In the genomic region with DNA sequence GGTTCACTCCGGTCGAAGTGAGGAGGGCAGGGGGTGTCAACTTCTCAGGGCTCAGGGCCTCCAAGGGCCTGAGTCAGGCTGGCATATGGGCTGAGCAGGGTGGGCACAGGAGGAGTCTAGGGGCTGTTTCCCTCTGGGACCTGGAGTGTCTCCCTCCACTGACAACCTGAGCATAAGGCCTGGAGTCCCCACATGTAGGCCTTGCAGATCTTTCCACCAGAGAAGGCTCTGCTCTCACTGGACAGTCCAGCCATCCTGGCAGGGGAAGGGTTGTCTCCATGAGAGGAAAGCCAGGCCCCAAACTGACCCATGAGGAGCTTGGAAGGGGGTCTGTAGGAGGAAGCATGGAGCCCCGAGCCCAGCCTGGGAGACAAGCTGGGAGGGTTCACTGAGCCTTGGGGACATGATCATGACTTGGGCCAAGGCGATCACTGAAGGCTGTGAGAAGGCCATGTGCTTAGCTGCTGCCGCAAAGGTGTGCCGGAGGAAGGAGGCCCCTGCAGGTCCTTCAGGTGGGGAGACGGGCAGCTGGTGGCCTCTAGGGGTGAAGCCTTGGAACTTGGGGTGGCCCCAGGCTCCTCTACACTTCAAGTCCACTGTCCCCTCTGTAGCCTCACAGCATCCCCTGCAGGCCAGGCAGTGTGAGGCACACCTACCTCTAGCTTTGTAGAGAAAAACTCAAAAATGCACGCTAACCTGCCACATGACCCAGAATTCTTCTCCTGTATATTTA, we compare ENCODE assay signal across 9 cellular contexts. TPM values are rescaled to one million over a fixed set of nuclear protein-coding genes. Genes with fewer than 3 reads are reported as not detected.
A peak's percentile ranks its signal among the peaks of the same experiment; 100 is the strongest.
DNase-seq lines count a peak whose midpoint lies in the region; ATAC-seq and TF ChIP-seq lines count a peak whose summit lies in the region.
"Had no signal": no experiment of that assay in that cellular context is flagged by ENCODE, and none has a peak within 500 bp of the region (broad histone marks: within the 10 kb centered on the region; RNA-seq: fewer than 3 reads in every experiment).

No MANE protein-coding gene starts in this region.

- H3K27me3 ChIP-seq in PC-3 (ENCODE audit: low read length) = no peaks in the 10 kb centered on the region
- H3K27me3 ChIP-seq in heart right ventricle = no peaks in the 10 kb centered on the region

- H3F3A ChIP-seq in PC-3 (ENCODE audit: low read length, unreplicated experiment) = no peaks in the 10 kb centered on the region

- CTCF ChIA-PET in HEK293T (lab: Yijun Ruan, JAX) (no interaction called here), PC-3 (lab: Charles Lee) (interaction anchor here (0.6 to 0.8 kb wide), 2 partner anchors 62 to 182 kb away, joined by 3 read pairs; no protein-coding TSS in a partner anchor)

- peak; percentile 60; the same call in 1 of the 2 replicates for ATAC-seq in PC-3
- peak in 6 of 8 donors; percentile 69 to 87 (median 74) for ATAC-seq in heart right ventricle

- POLR2A ChIA-PET in HEK293T (lab: Yijun Ruan, JAX) = interaction anchor here (2.1 kb wide), 1 partner anchor 37 kb away, joined by 8 read pairs; the partner anchor contains the start of gene CKLF
- POLR2A ChIA-PET in PC-3 (lab: Charles Lee; ENCODE audit: unreplicated experiment) = no interaction called here

- no peak overlapping the region for H3K4me2 ChIP-seq in PC-3 (ENCODE audit: low read length)

- no peaks in the 10 kb centered on the region for H3K9me2 ChIP-seq in PC-3 (replicated peaks; ENCODE audit: low read length)

- peak; percentile 37 for DNase-seq in EH (ENCODE audit: low read depth)
- peak; percentile 31 for DNase-seq in HEK293T (ENCODE audit: extremely low spot score)
- peak; percentile 14 for DNase-seq in PC-3
- DNase-seq in activated T-helper 9 cell treated with anti-CD3 and anti-CD28 coated beads, Interleukin-2, amount 50 U/mL, for 16 hours (ENCODE audit: low read depth) = peak; percentile 40
- DNase-seq in heart right ventricle = peak; percentile 35 to 45
- peak; percentile 37 to 45 for DNase-seq in stimulated activated CD4-positive, alpha-beta T cell treated with anti-CD3 and anti-CD28 coated beads, Interleukin-2, amount 100 ng/mL, for 48 hours
- no peak for DNase-seq in NCI-H2081 (lab: John Stamatoyannopoulos, UW)
- no peak for DNase-seq in cortex of kidney (lab: John Stamatoyannopoulos, UW)

- H3K4me1 ChIP-seq in PC-3 (ENCODE audit: insufficient read depth, low read length) (no peaks in the 10 kb centered on the region), heart right ventricle (peaks cover 0 to 50% (median 26%) of the 10 kb centered on the region in 9 donors)

- H4K20me1 ChIP-seq in PC-3 (ENCODE audit: low read length) = no peaks in the 10 kb centered on the region

- H3K9me3 ChIP-seq in PC-3 (ENCODE audit: low read length) (no peaks in the 10 kb centered on the region), heart right ventricle (peaks cover 0 to 3% (median 0%) of the 10 kb centered on the region in 11 donors)

- 95 to 98% methylated on average over 8 of the region's 8 CpGs for WGBS in heart right ventricle, 2 donors

- no peak overlapping the region for H3K4me3 ChIP-seq in PC-3 (ENCODE audit: low read length)
- H3K4me3 ChIP-seq in heart right ventricle = no peak overlapping the region

- no peak overlapping the region for H2AFZ ChIP-seq in PC-3 (ENCODE audit: low read length)

- intact Hi-C loops in PC-3 (cut with micrococcal nuclease) (no loop called here), heart right ventricle (cut with DNase I) (no loop called here)

- H3K79me2 ChIP-seq in PC-3 (ENCODE audit: low read length) = no peaks in the 10 kb centered on the region

- H3K9ac ChIP-seq in PC-3 (ENCODE audit: low read length) = no peak overlapping the region

- no TSS peak for BruUV-seq in PC-3 (replicated peaks; lab: Mats Ljungman, UMichigan)

- no peaks in the 10 kb centered on the region for H3K36me3 ChIP-seq in PC-3 (ENCODE audit: low read depth, low read length)
- H3K36me3 ChIP-seq in heart right ventricle = no peaks in the 10 kb centered on the region

- H3K27ac ChIP-seq in PC-3 (ENCODE audit: low read length) = no peak overlapping the region
- no peak overlapping the region for H3K27ac ChIP-seq in heart right ventricle

- TF ChIP-seq CTCF in PC-3 (conservative IDR thresholded peaks at IDR 0.05; ENCODE audit: low read depth, low read length) (peak; percentile 54), heart right ventricle (IDR thresholded peaks at IDR 0.05) (peak in 8 of 9 donors; percentile 15 to 71 (median 53))

TF ChIP-seq in HEK293T, 16 proteins besides CTCF, POLR2A, EP300 and RAD21:
- TF ChIP-seq, protein P1, sequence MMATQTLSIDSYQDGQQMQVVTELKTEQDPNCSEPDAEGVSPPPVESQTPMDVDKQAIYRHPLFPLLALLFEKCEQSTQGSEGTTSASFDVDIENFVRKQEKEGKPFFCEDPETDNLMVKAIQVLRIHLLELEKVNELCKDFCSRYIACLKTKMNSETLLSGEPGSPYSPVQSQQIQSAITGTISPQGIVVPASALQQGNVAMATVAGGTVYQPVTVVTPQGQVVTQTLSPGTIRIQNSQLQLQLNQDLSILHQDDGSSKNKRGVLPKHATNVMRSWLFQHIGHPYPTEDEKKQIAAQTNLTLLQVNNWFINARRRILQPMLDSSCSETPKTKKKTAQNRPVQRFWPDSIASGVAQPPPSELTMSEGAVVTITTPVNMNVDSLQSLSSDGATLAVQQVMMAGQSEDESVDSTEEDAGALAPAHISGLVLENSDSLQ (IDR thresholded peaks at IDR 0.05) = no peak
- TF ChIP-seq FOXA1 (IDR thresholded peaks at IDR 0.05) (no peak), LEF1 (IDR thresholded peaks at IDR 0.05; ENCODE audit: borderline replicate concordance) (no peak), ZNF384 (IDR thresholded peaks at IDR 0.05) (no peak), NFRKB (IDR thresholded peaks at IDR 0.05) (no peak), FOXK2 (IDR thresholded peaks at IDR 0.05) (no peak), BHLHE40 (IDR thresholded peaks at IDR 0.05; ENCODE audit: borderline replicate concordance) (no peak)
TF ChIP-seq in HEK293T: peak in this region for 0.

RNA-seq across cellular contexts. Expression of gene CMTM2, which starts 9.9 kb away (rescaled TPM):
- total RNA-seq in PC-3 (2014; rRNA removed) (not detected in 2 replicates), heart right ventricle (under 1 TPM in 4 of 10 donors, not detected in 6; 0.33 to 0.95 (median 0.63) TPM)
- not detected for polyA plus RNA-seq in heart right ventricle
- total RNA-seq: HT1080 had no signal

RNA-seq across cellular contexts. Expression of gene CMTM3, which starts 15.4 kb away (rescaled TPM):
- total RNA-seq in PC-3 (2014; rRNA removed) (6.4 and 9.5 TPM in 2 replicates), heart right ventricle (10 to 100 TPM in 3 of 10 donors, 1 to 10 TPM in 7; 6.6 to 19.9 (median 7.9) TPM)
- 10 to 100 TPM; 12.0 to 18.0 TPM for polyA plus RNA-seq in heart right ventricle

RNA-seq across cellular contexts. Expression of gene CMTM1, which starts 22.9 kb away (rescaled TPM):
- 0.92 and 1.4 TPM in 2 replicates for total RNA-seq in PC-3 (2014; rRNA removed)
- total RNA-seq in heart right ventricle = 1 to 10 TPM in 5 of 10 donors, under 1 TPM in 5; 0.50 to 2.1 (median 0.98) TPM
- under 1 TPM in 1 of 2 donors, not detected in 1; 0.19 TPM for polyA plus RNA-seq in heart right ventricle

RNA-seq across cellular contexts. Expression of gene CKLF, which starts 36.8 kb away (rescaled TPM):
- total RNA-seq in PC-3 (2014; rRNA removed) = 47.9 and 49.7 TPM in 2 replicates
- total RNA-seq in heart right ventricle = 10 to 100 TPM in 3 of 10 donors, 1 to 10 TPM in 7; 1.6 to 19.9 (median 6.7) TPM
- 10 to 100 TPM in 1 of 2 donors, 1 to 10 TPM in 1; 6.8 to 24.1 TPM for polyA plus RNA-seq in heart right ventricle

RNA-seq across cellular contexts. Expression of gene TK2, which starts 39.2 kb away (rescaled TPM):
- total RNA-seq in PC-3 (2014; rRNA removed) (8.3 and 14.1 TPM in 2 replicates), heart right ventricle (10 to 100 TPM; 16.0 to 26.0 (median 21.4) TPM)
- polyA plus RNA-seq in heart right ventricle = 10 to 100 TPM in 1 of 2 donors, 1 to 10 TPM in 1; 8.0 to 13.6 TPM

Comparison
In these comparisons a context has a peak if more than half of its experiments do, and no peak if none do; other contexts are left out.
1. DNase-seq: peak in EH (single experiment), HEK293T (single experiment), PC-3 (single experiment), activated T-helper 9 cell treated with anti-CD3 and anti-CD28 coated beads, Interleukin-2, amount 50 U/mL, for 16 hours (single experiment), heart right ventricle (2 of 2) and stimulated activated CD4-positive, alpha-beta T cell treated with anti-CD3 and anti-CD28 coated beads, Interleukin-2, amount 100 ng/mL, for 48 hours (2 of 2); none in NCI-H2081 (0 of 2) and cortex of kidney (single experiment).